Comparison of ENCODE assay signal across 1 cellular context in the genomic region with DNA sequence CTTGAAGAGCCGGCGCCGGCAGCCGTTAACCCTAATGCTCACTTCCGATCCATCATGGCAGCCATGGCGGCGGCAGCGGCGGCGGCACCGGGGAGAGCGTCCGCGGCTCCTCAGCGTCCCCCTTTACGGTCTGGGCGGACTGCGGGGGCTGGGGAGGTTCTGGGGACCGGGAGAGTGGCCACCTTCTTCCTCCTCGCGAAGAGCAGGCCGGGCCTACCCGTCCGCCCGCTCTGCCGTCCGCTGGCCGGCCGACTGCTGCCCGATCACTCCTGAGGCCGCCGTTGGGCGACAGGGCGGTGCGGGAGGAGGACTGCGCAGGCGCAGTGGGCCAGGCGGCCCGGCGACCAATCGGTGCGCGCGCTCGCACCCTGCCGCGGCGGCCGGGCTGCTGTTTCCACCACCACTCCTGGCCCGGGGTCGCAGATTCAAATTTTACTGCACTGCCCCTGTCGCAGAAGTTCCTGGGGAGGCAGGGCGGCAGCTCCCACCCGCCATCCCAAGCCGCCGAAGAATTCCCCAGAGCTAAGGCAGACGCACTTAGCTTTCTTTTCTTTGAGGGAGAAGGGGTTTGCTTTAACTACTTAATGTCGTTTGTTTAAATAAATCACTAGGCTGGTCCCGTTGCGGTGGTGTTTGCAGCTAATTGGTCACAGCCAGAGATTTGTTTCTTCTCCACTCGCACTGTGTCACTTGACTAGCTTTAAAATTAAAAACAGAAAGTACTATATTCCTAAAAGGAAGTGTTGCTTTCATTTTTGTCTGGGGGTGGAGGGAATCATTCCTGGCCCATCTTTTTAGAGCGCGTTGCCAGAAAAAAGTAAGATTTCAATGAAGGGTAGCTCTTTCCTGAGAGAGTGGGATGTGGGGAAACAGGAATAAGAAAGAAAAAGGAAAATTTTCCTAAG.
TF ChIP-seq lines count a peak whose summit lies in the region.

A gene (minus strand): TSS at position 290 of the 905 bp plus-strand sequence. CDS start 452 bp downstream, outside the sequence.

TF ChIP-seq in HepG2, 621 proteins besides CTCF, POLR2A, EP300 and RAD21 (continued from another document and continues in another):
- TF ChIP-seq, protein P1, sequence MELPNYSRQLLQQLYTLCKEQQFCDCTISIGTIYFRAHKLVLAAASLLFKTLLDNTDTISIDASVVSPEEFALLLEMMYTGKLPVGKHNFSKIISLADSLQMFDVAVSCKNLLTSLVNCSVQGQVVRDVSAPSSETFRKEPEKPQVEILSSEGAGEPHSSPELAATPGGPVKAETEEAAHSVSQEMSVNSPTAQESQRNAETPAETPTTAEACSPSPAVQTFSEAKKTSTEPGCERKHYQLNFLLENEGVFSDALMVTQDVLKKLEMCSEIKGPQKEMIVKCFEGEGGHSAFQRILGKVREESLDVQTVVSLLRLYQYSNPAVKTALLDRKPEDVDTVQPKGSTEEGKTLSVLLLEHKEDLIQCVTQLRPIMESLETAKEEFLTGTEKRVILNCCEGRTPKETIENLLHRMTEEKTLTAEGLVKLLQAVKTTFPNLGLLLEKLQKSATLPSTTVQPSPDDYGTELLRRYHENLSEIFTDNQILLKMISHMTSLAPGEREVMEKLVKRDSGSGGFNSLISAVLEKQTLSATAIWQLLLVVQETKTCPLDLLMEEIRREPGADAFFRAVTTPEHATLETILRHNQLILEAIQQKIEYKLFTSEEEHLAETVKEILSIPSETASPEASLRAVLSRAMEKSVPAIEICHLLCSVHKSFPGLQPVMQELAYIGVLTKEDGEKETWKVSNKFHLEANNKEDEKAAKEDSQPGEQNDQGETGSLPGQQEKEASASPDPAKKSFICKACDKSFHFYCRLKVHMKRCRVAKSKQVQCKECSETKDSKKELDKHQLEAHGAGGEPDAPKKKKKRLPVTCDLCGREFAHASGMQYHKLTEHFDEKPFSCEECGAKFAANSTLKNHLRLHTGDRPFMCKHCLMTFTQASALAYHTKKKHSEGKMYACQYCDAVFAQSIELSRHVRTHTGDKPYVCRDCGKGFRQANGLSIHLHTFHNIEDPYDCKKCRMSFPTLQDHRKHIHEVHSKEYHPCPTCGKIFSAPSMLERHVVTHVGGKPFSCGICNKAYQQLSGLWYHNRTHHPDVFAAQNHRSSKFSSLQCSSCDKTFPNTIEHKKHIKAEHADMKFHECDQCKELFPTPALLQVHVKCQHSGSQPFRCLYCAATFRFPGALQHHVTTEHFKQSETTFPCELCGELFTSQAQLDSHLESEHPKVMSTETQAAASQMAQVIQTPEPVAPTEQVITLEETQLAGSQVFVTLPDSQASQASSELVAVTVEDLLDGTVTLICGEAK (IDR thresholded peaks at IDR 0.05) = no peak
- TF ChIP-seq, protein P1 (CRISPR knock-in tag; IDR thresholded peaks at IDR 0.05) = peak; percentile 49; the same call in 1 of the 2 replicates
- no peak for TF ChIP-seq ZFP37 (CRISPR knock-in tag; IDR thresholded peaks at IDR 0.05; ENCODE audit: borderline replicate concordance)
- peak; percentile 76 for TF ChIP-seq SALL1 (CRISPR knock-in tag; IDR thresholded peaks at IDR 0.05)
- no peak for TF ChIP-seq FOXP1 (IDR thresholded peaks at IDR 0.05)
- no peak for TF ChIP-seq FOXP1 (CRISPR knock-in tag; IDR thresholded peaks at IDR 0.05)
- TF ChIP-seq DNMT3B (CRISPR knock-in tag; conservative IDR thresholded peaks at IDR 0.05) = no peak
- TF ChIP-seq TP53 (CRISPR knock-in tag; conservative IDR thresholded peaks at IDR 0.05) = no peak
- TF ChIP-seq GLI4 (CRISPR knock-in tag; IDR thresholded peaks at IDR 0.05; ENCODE audit: borderline replicate concordance) = no peak
- no peak for TF ChIP-seq KLF11 (CRISPR knock-in tag; IDR thresholded peaks at IDR 0.05)
- no peak for TF ChIP-seq FIP1L1 (IDR thresholded peaks at IDR 0.05; ENCODE audit: borderline replicate concordance, insufficient read depth, low read depth, low read length)
- no peak for TF ChIP-seq ZNF136 (CRISPR knock-in tag; IDR thresholded peaks at IDR 0.05; ENCODE audit: low read depth)
- TF ChIP-seq, protein P2, sequence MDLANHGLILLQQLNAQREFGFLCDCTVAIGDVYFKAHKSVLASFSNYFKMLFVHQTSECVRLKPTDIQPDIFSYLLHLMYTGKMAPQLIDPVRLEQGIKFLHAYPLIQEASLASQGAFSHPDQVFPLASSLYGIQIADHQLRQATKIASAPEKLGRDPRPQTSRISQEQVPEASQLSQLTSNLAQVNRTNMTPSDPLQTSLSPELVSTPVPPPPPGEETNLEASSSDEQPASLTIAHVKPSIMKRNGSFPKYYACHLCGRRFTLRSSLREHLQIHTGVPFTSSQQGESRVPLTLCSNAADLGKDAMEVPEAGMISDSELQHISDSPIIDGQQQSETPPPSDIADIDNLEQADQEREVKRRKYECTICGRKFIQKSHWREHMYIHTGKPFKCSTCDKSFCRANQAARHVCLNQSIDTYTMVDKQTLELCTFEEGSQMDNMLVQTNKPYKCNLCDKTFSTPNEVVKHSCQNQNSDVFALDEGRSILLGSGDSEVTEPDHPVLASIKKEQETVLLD (CRISPR knock-in tag; IDR thresholded peaks at IDR 0.05; ENCODE audit: low read depth) = no peak
- TF ChIP-seq SRY (CRISPR knock-in tag; IDR thresholded peaks at IDR 0.05) = peak; percentile 66; the same call in 1 of the 2 replicates
- peak; percentile 70; the same call in 1 of the 2 replicates for TF ChIP-seq KMT2B (CRISPR knock-in tag; IDR thresholded peaks at IDR 0.05)
- TF ChIP-seq, protein P3, sequence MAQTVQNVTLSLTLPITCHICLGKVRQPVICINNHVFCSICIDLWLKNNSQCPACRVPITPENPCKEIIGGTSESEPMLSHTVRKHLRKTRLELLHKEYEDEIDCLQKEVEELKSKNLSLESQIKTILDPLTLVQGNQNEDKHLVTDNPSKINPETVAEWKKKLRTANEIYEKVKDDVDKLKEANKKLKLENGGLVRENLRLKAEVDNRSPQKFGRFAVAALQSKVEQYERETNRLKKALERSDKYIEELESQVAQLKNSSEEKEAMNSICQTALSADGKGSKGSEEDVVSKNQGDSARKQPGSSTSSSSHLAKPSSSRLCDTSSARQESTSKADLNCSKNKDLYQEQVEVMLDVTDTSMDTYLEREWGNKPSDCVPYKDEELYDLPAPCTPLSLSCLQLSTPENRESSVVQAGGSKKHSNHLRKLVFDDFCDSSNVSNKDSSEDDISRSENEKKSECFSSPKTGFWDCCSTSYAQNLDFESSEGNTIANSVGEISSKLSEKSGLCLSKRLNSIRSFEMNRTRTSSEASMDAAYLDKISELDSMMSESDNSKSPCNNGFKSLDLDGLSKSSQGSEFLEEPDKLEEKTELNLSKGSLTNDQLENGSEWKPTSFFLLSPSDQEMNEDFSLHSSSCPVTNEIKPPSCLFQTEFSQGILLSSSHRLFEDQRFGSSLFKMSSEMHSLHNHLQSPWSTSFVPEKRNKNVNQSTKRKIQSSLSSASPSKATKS (CRISPR knock-in tag; IDR thresholded peaks at IDR 0.05) = no peak
- no peak for TF ChIP-seq HOXA9 (CRISPR knock-in tag; IDR thresholded peaks at IDR 0.05; ENCODE audit: borderline replicate concordance)
- TF ChIP-seq ZNF850 (CRISPR knock-in tag; conservative IDR thresholded peaks at IDR 0.05) = no peak
- TF ChIP-seq AGO1 (IDR thresholded peaks at IDR 0.05; ENCODE audit: low read depth, low read length, poor library complexity, severe bottlenecking) = no peak
- TF ChIP-seq ELF4 (CRISPR knock-in tag; IDR thresholded peaks at IDR 0.05; ENCODE audit: borderline replicate concordance) = 0 out of 2 replicates have a peak, but pooled peaks have one; percentile 72
- TF ChIP-seq, protein P4, sequence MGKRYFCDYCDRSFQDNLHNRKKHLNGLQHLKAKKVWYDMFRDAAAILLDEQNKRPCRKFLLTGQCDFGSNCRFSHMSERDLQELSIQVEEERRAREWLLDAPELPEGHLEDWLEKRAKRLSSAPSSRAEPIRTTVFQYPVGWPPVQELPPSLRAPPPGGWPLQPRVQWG (CRISPR knock-in tag; IDR thresholded peaks at IDR 0.05; ENCODE audit: borderline replicate concordance, low read depth) = no peak
- no peak for TF ChIP-seq JARID2 (CRISPR knock-in tag; IDR thresholded peaks at IDR 0.05; ENCODE audit: insufficient replicate concordance)
- TF ChIP-seq, protein P5, sequence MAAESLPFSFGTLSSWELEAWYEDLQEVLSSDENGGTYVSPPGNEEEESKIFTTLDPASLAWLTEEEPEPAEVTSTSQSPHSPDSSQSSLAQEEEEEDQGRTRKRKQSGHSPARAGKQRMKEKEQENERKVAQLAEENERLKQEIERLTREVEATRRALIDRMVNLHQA (CRISPR knock-in tag; IDR thresholded peaks at IDR 0.05) = no peak
- no peak for TF ChIP-seq NBN (conservative IDR thresholded peaks at IDR 0.05)
- peak; percentile 80; the same call in 1 of the 2 replicates for TF ChIP-seq RFXAP (CRISPR knock-in tag; IDR thresholded peaks at IDR 0.05; ENCODE audit: borderline replicate concordance)
- TF ChIP-seq MTA3 (CRISPR knock-in tag; IDR thresholded peaks at IDR 0.05) = no peak
- no peak for TF ChIP-seq ZNF282 (IDR thresholded peaks at IDR 0.05; ENCODE audit: partially characterized antibody)
- TF ChIP-seq ZNF24 (IDR thresholded peaks at IDR 0.05) = no peak
- TF ChIP-seq ZNF121 (CRISPR knock-in tag; IDR thresholded peaks at IDR 0.05) = peak; percentile 64
- no peak for TF ChIP-seq ZNF251 (CRISPR knock-in tag; IDR thresholded peaks at IDR 0.05)
- no peak; the same call in 1 of the 2 replicates for TF ChIP-seq ZNF788 (CRISPR knock-in tag; IDR thresholded peaks at IDR 0.05; ENCODE audit: borderline replicate concordance)
- no peak for TF ChIP-seq ATM (IDR thresholded peaks at IDR 0.05; ENCODE audit: borderline replicate concordance)
- TF ChIP-seq, protein P6, sequence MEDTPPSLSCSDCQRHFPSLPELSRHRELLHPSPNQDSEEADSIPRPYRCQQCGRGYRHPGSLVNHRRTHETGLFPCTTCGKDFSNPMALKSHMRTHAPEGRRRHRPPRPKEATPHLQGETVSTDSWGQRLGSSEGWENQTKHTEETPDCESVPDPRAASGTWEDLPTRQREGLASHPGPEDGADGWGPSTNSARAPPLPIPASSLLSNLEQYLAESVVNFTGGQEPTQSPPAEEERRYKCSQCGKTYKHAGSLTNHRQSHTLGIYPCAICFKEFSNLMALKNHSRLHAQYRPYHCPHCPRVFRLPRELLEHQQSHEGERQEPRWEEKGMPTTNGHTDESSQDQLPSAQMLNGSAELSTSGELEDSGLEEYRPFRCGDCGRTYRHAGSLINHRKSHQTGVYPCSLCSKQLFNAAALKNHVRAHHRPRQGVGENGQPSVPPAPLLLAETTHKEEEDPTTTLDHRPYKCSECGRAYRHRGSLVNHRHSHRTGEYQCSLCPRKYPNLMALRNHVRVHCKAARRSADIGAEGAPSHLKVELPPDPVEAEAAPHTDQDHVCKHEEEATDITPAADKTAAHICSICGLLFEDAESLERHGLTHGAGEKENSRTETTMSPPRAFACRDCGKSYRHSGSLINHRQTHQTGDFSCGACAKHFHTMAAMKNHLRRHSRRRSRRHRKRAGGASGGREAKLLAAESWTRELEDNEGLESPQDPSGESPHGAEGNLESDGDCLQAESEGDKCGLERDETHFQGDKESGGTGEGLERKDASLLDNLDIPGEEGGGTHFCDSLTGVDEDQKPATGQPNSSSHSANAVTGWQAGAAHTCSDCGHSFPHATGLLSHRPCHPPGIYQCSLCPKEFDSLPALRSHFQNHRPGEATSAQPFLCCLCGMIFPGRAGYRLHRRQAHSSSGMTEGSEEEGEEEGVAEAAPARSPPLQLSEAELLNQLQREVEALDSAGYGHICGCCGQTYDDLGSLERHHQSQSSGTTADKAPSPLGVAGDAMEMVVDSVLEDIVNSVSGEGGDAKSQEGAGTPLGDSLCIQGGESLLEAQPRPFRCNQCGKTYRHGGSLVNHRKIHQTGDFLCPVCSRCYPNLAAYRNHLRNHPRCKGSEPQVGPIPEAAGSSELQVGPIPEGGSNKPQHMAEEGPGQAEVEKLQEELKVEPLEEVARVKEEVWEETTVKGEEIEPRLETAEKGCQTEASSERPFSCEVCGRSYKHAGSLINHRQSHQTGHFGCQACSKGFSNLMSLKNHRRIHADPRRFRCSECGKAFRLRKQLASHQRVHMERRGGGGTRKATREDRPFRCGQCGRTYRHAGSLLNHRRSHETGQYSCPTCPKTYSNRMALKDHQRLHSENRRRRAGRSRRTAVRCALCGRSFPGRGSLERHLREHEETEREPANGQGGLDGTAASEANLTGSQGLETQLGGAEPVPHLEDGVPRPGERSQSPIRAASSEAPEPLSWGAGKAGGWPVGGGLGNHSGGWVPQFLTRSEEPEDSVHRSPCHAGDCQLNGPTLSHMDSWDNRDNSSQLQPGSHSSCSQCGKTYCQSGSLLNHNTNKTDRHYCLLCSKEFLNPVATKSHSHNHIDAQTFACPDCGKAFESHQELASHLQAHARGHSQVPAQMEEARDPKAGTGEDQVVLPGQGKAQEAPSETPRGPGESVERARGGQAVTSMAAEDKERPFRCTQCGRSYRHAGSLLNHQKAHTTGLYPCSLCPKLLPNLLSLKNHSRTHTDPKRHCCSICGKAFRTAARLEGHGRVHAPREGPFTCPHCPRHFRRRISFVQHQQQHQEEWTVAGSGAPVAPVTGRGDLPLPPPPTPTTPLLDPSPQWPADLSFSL (CRISPR knock-in tag; IDR thresholded peaks at IDR 0.05) = no peak
- peak; percentile 70; the same call in 1 of the 2 replicates for TF ChIP-seq ARNT2 (CRISPR knock-in tag; IDR thresholded peaks at IDR 0.05; ENCODE audit: low read depth)
- no peak for TF ChIP-seq NPAS2 (CRISPR knock-in tag; IDR thresholded peaks at IDR 0.05; ENCODE audit: borderline replicate concordance)
- no peak for TF ChIP-seq RNF2 (conservative IDR thresholded peaks at IDR 0.05; ENCODE audit: low read depth)
- peak; percentile 32; the same call in 1 of the 2 replicates for TF ChIP-seq NR1H2 (CRISPR knock-in tag; IDR thresholded peaks at IDR 0.05; ENCODE audit: borderline replicate concordance, low read depth)
- peak; percentile 53; the same call in 1 of the 2 replicates for TF ChIP-seq AHR (CRISPR knock-in tag; IDR thresholded peaks at IDR 0.05)
- TF ChIP-seq ZFY (CRISPR knock-in tag; IDR thresholded peaks at IDR 0.05) = peak; percentile 93
- no peak for TF ChIP-seq ZFYVE20 (CRISPR knock-in tag; IDR thresholded peaks at IDR 0.05; ENCODE audit: borderline replicate concordance, low read depth)
